Comparison of ENCODE assay signal across 1 cellular context in the genomic region with DNA sequence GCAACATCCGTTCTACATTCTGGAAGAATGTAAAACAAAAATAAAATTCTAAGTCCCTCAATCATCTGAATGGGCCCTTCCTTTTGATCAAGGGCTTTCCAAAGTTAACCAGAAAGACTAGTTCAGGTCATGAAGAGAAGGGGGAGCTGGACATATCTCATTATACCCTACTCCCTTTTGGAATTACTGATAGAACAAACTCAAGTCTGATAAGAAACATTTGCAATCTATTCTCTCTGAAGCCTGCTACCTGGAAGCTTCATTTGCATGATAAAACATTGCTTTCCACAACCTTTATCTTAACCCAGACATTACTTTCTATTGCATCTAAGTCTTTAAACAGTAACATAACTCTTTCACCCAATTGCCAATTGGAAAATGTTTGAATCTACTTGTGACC.
TF ChIP-seq lines count a peak whose summit lies in the region.

No MANE protein-coding gene starts in this region.

TF ChIP-seq in K562, 482 proteins besides CTCF, POLR2A, EP300 and RAD21 (continued from another document):
- TF ChIP-seq, protein P1, sequence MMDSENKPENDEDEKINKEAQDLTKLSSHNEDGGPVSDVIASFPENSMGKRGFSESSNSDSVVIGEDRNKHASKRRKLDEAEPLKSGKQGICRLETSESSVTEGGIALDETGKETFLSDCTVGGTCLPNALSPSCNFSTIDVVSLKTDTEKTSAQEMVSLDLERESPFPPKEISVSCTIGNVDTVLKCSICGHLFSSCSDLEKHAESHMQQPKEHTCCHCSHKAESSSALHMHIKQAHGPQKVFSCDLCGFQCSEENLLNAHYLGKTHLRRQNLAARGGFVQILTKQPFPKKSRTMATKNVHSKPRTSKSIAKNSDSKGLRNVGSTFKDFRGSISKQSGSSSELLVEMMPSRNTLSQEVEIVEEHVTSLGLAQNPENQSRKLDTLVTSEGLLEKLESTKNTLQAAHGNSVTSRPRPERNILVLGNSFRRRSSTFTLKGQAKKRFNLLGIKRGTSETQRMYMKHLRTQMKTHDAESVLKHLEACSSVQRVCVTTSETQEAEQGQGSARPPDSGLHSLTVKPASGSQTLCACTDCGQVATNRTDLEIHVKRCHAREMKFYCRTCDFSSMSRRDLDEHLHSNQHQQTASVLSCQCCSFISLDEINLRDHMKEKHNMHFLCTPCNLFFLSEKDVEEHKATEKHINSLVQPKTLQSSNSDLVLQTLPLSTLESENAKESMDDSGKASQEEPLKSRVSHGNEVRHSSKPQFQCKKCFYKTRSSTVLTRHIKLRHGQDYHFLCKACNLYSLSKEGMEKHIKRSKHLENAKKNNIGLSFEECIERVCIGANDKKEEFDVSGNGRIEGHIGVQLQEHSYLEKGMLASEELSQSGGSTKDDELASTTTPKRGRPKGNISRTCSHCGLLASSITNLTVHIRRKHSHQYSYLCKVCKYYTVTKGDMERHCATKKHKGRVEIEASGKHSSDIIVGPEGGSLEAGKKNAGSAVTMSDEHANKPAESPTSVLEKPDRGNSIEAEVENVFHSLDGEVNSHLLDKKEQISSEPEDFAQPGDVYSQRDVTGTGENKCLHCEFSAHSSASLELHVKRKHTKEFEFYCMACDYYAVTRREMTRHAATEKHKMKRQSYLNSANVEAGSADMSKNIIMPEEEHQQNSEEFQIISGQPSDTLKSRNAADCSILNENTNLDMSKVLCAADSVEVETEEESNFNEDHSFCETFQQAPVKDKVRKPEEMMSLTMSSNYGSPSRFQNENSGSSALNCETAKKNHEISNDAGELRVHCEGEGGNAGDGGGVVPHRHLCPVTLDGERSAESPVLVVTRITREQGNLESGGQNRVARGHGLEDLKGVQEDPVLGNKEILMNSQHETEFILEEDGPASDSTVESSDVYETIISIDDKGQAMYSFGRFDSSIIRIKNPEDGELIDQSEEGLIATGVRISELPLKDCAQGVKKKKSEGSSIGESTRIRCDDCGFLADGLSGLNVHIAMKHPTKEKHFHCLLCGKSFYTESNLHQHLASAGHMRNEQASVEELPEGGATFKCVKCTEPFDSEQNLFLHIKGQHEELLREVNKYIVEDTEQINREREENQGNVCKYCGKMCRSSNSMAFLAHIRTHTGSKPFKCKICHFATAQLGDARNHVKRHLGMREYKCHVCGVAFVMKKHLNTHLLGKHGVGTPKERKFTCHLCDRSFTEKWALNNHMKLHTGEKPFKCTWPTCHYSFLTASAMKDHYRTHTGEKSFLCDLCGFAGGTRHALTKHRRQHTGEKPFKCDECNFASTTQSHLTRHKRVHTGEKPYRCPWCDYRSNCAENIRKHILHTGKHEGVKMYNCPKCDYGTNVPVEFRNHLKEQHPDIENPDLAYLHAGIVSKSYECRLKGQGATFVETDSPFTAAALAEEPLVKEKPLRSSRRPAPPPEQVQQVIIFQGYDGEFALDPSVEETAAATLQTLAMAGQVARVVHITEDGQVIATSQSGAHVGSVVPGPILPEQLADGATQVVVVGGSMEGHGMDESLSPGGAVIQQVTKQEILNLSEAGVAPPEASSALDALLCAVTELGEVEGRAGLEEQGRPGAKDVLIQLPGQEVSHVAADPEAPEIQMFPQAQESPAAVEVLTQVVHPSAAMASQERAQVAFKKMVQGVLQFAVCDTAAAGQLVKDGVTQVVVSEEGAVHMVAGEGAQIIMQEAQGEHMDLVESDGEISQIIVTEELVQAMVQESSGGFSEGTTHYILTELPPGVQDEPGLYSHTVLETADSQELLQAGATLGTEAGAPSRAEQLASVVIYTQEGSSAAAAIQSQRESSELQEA (IDR thresholded peaks at IDR 0.05; ENCODE audit: low read depth) = no peak
- TF ChIP-seq SOX6 (IDR thresholded peaks at IDR 0.05) (peak; percentile 76; the same call in 1 of the 2 replicates), CBFA2T2 (conservative IDR thresholded peaks at IDR 0.05) (peak; percentile 69), NFIC (IDR thresholded peaks at IDR 0.05) (0 out of 2 replicates have a peak, but pooled peaks have one; percentile 18), RBM22 (IDR thresholded peaks at IDR 0.05; ENCODE audit: low read depth, low read length, poor library complexity, severe bottlenecking) (no peak), SREBF1 (IDR thresholded peaks at IDR 0.05; ENCODE audit: borderline replicate concordance, low read depth, low read length) (no peak), NCOA1 (IDR thresholded peaks at IDR 0.05; ENCODE audit: low read depth) (peak; percentile 43; the same call in 1 of the 2 replicates), NCOR1 (IDR thresholded peaks at IDR 0.05) (peak; percentile 60; the same call in 1 of the 2 replicates), DPF2 (IDR thresholded peaks at IDR 0.05) (0 out of 2 replicates have a peak, but pooled peaks have one; percentile 21), CBFA2T3 (IDR thresholded peaks at IDR 0.05) (peak; percentile 80), RFX5 (IDR thresholded peaks at IDR 0.05; ENCODE audit: low read depth, low read length) (no peak), ARID1B (IDR thresholded peaks at IDR 0.05) (peak; percentile 79), CXXC5 (CRISPR knock-in tag; IDR thresholded peaks at IDR 0.05) (0 out of 2 replicates have a peak, but pooled peaks have one; percentile 23), GATAD2A (IDR thresholded peaks at IDR 0.05) (no peak), FOXK1 (CRISPR knock-in tag; IDR thresholded peaks at IDR 0.05; ENCODE audit: borderline replicate concordance) (no peak), TCF3 (CRISPR knock-in tag; IDR thresholded peaks at IDR 0.05) (peak; percentile 62), CC2D1A (IDR thresholded peaks at IDR 0.05) (no peak), TEAD4 (IDR thresholded peaks at IDR 0.05; ENCODE audit: low read length) (peak; percentile 50; the same call in 1 of the 2 replicates), TEAD4 (CRISPR knock-in tag; IDR thresholded peaks at IDR 0.05; ENCODE audit: borderline replicate concordance) (no peak), MEIS2 (IDR thresholded peaks at IDR 0.05; ENCODE audit: partially characterized antibody) (peak; percentile 5)
- TF ChIP-seq, protein P2, sequence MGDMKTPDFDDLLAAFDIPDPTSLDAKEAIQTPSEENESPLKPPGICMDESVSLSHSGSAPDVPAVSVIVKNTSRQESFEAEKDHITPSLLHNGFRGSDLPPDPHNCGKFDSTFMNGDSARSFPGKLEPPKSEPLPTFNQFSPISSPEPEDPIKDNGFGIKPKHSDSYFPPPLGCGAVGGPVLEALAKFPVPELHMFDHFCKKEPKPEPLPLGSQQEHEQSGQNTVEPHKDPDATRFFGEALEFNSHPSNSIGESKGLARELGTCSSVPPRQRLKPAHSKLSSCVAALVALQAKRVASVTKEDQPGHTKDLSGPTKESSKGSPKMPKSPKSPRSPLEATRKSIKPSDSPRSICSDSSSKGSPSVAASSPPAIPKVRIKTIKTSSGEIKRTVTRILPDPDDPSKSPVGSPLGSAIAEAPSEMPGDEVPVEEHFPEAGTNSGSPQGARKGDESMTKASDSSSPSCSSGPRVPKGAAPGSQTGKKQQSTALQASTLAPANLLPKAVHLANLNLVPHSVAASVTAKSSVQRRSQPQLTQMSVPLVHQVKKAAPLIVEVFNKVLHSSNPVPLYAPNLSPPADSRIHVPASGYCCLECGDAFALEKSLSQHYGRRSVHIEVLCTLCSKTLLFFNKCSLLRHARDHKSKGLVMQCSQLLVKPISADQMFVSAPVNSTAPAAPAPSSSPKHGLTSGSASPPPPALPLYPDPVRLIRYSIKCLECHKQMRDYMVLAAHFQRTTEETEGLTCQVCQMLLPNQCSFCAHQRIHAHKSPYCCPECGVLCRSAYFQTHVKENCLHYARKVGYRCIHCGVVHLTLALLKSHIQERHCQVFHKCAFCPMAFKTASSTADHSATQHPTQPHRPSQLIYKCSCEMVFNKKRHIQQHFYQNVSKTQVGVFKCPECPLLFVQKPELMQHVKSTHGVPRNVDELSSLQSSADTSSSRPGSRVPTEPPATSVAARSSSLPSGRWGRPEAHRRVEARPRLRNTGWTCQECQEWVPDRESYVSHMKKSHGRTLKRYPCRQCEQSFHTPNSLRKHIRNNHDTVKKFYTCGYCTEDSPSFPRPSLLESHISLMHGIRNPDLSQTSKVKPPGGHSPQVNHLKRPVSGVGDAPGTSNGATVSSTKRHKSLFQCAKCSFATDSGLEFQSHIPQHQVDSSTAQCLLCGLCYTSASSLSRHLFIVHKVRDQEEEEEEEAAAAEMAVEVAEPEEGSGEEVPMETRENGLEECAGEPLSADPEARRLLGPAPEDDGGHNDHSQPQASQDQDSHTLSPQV (IDR thresholded peaks at IDR 0.05) = peak; percentile 38; the same call in 1 of the 2 replicates
- TF ChIP-seq, protein P3, sequence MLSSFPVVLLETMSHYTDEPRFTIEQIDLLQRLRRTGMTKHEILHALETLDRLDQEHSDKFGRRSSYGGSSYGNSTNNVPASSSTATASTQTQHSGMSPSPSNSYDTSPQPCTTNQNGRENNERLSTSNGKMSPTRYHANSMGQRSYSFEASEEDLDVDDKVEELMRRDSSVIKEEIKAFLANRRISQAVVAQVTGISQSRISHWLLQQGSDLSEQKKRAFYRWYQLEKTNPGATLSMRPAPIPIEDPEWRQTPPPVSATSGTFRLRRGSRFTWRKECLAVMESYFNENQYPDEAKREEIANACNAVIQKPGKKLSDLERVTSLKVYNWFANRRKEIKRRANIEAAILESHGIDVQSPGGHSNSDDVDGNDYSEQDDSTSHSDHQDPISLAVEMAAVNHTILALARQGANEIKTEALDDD (IDR thresholded peaks at IDR 0.05) = peak; percentile 85
TF ChIP-seq in K562: peak in this region for 15.
